ENCODE assay signal across 8 cellular contexts in the genomic region with DNA sequence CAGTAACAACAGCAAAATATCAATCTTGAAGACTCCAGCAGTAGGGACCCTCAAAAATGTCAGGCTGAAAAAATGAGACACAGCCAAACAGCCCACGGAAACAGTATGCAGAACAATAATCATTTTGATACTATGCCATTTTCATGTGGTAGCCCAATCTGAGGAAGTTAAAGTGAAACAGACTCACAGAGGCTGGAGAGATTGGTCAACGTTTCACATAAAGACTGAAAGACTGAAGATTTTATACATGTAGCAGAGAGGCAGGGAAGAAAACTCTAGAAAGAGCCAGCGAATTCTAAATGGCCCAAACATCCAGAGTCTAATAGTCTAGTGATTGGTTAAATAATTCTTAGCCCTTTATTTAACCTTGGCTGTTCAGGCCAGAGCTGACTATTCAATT. TPM values are rescaled to one million over a fixed set of nuclear protein-coding genes. Genes with fewer than 3 reads are reported as not detected.
DNase-seq lines count a peak whose midpoint lies in the region; ATAC-seq and TF ChIP-seq lines count a peak whose summit lies in the region.

No MANE protein-coding gene starts in this region.

- no peak for TF ChIP-seq POLR2A in suprapubic skin (IDR thresholded peaks at IDR 0.05)

- no peak overlapping the region for H3K9ac ChIP-seq in BLaER1

- H3K36me3 ChIP-seq in BLaER1: no peaks in the 10 kb centered on the region
- H3K36me3 ChIP-seq in suprapubic skin: no peaks in the 10 kb centered on the region

- peaks cover 8 to 28% of the 10 kb centered on the region in 2 donors for H3K4me1 Mint-ChIP-seq in effector memory CD8-positive, alpha-beta T cell (ENCODE audit: low read depth in 2 of 2)
- H3K4me1 Mint-ChIP-seq in glutamatergic neuron (ENCODE audit: low read depth, unreplicated experiment): no peaks in the 10 kb centered on the region

- no peaks in the 10 kb centered on the region for H4K20me1 ChIP-seq in BLaER1

- no peaks in the 10 kb centered on the region for H3K27me3 Mint-ChIP-seq in effector memory CD8-positive, alpha-beta T cell
- H3K27me3 Mint-ChIP-seq in glutamatergic neuron (ENCODE audit: unreplicated experiment): no peaks in the 10 kb centered on the region

- peak overlapping the region; percentile 55 for H3K4me2 ChIP-seq in BLaER1

- WGBS in suprapubic skin: 13% methylated on average over 3 of the region's 3 CpGs

- H3K36me3 Mint-ChIP-seq in effector memory CD8-positive, alpha-beta T cell (ENCODE audit: insufficient read depth): peaks cover 6% of the 10 kb centered on the region
- no peaks in the 10 kb centered on the region for H3K36me3 Mint-ChIP-seq in glutamatergic neuron (ENCODE audit: unreplicated experiment)

- peak overlapping the region; percentile 72 to 84 for H3K27ac Mint-ChIP-seq in effector memory CD8-positive, alpha-beta T cell
- H3K27ac Mint-ChIP-seq in glutamatergic neuron (ENCODE audit: unreplicated experiment): no peak overlapping the region

- peak; percentile 87 for ATAC-seq in GM19397 (IDR thresholded peaks at IDR 0.05; ENCODE audit: unreplicated experiment)
- ATAC-seq in HG03378 (IDR thresholded peaks at IDR 0.05; ENCODE audit: unreplicated experiment): peak; percentile 96
- ATAC-seq in effector memory CD8-positive, alpha-beta T cell (replicated peaks): peak; percentile 58

- no peaks in the 10 kb centered on the region for H3K9me3 Mint-ChIP-seq in effector memory CD8-positive, alpha-beta T cell
- no peaks in the 10 kb centered on the region for H3K9me3 Mint-ChIP-seq in glutamatergic neuron (ENCODE audit: unreplicated experiment)

- H3K4me1 ChIP-seq in BLaER1: peaks cover 21% of the 10 kb centered on the region
- peaks cover 26% of the 10 kb centered on the region for H3K4me1 ChIP-seq in suprapubic skin

- H3K27me3 ChIP-seq in BLaER1: no peaks in the 10 kb centered on the region
- H3K27me3 ChIP-seq in suprapubic skin: no peaks in the 10 kb centered on the region

- H3K9me3 ChIP-seq in BLaER1 (no peaks in the 10 kb centered on the region), suprapubic skin (no peaks in the 10 kb centered on the region)

- H3K4me3 ChIP-seq in BLaER1 (no peak overlapping the region), suprapubic skin (no peak overlapping the region)

- no peak for DNase-seq in effector memory CD8-positive, alpha-beta T cell
- no peak for DNase-seq in suprapubic skin (ENCODE audit: low spot score in 2 of 2)
- DNase-seq in glutamatergic neuron: no peak
- no peak for DNase-seq in activated CD4-positive, alpha-beta T cell treated with anti-CD3 and anti-CD28 coated beads for 1 hour
- no peak for DNase-seq in NCI-H2196 (lab: John Stamatoyannopoulos, UW; ENCODE audit: unreplicated experiment)

- H3K27ac ChIP-seq in BLaER1: no peak overlapping the region
- H3K27ac ChIP-seq in suprapubic skin: peak overlapping the region; percentile 11

- no peak for TF ChIP-seq EP300 in suprapubic skin (IDR thresholded peaks at IDR 0.05)

- no peak for TF ChIP-seq CTCF in suprapubic skin (IDR thresholded peaks at IDR 0.05)
- no peak for TF ChIP-seq CTCF in glutamatergic neuron (IDR thresholded peaks at IDR 0.05; ENCODE audit: partially characterized antibody, unreplicated experiment)

- peak overlapping the region; percentile 32 to 57 for H3K4me3 Mint-ChIP-seq in effector memory CD8-positive, alpha-beta T cell
- H3K4me3 Mint-ChIP-seq in glutamatergic neuron (ENCODE audit: unreplicated experiment): no peak overlapping the region

RNA-seq across cellular contexts. Expression of gene MAML2, which starts 49.4 kb away (rescaled TPM):
- total RNA-seq in suprapubic skin: 10 to 100 TPM; 24.9 to 44.4 (median 30.9) TPM
- total RNA-seq in glutamatergic neuron (ENCODE audit: unreplicated experiment): 2.1 TPM
